9 cellular contexts compared by ENCODE assay signal in the genomic region with DNA sequence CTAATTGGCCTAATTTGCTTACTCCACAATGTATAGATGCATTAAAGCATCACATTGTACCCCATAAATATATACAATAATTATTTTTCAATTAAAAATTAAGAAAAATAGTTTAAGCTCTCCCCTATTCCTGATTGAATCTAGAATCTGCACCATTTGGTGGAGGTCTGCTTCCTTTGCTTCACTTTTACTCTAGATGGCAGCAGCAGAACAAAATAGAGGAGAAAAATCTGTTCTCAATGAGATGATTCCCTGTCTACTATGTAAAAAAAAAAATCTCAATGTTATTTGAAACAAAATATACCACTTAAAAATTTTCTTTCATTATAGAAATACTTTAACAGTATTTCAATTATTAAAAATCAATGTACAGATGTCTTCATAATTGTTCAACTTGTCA.
DNase-seq lines count a peak whose midpoint lies in the region; ATAC-seq, FAIRE-seq and TF ChIP-seq lines count a peak whose summit lies in the region.
"Had no signal": no experiment of that assay in that cellular context is flagged by ENCODE, and none has a peak within 500 bp of the region (broad histone marks: within the 10 kb centered on the region; RNA-seq: fewer than 3 reads in every experiment).

No MANE protein-coding gene starts in this region.

- peak; percentile 13 to 14 for DNase-seq in AML-193 (lab: John Stamatoyannopoulos, UW)
- DNase-seq in HFF-Myc (ENCODE audit: extremely low read depth, low read depth): no peak
- DNase-seq in frontal cortex (ENCODE audit: low spot score in 2 of 2): no peak
- no peak for DNase-seq in stimulated activated naive CD4-positive, alpha-beta T cell treated with Interleukin-2 at 50 U/mL for 16 hours (lab: John Stamatoyannopoulos, UW)
- DNase-seq in activated CD8-positive, alpha-beta memory T cell treated with anti-CD3 and anti-CD28 coated beads for 24 hours: no peak
- no peak for DNase-seq in activated T-cell treated with anti-CD3 and anti-CD28 coated beads, Interleukin-2, amount 50 U/mL, for 1 hour

- ATAC-seq in GM21576 (IDR thresholded peaks at IDR 0.05; ENCODE audit: unreplicated experiment): no peak

- FAIRE-seq in frontal cortex (lab: Jason Lieb, UNC): peak; percentile 98

- no peak overlapping the region for H3K4me3 ChIP-seq in HFF-Myc (replicated peaks; ENCODE audit: low read depth, low read length)
- H3K4me3 ChIP-seq in OCI-LY3 (ENCODE audit: low read length): no peak overlapping the region
- H3K4me3 ChIP-seq: HAP-1 had no signal

- no peak overlapping the region for H2AFZ ChIP-seq in OCI-LY3 (ENCODE audit: low read depth, low read length)

- H3K79me2 ChIP-seq in OCI-LY3 (ENCODE audit: low read length): no peaks in the 10 kb centered on the region

- TF ChIP-seq CTCF in HFF-Myc (IDR thresholded peaks at IDR 0.05; ENCODE audit: low read depth, low read length, missing control alignments) (peak; percentile 15), OCI-LY3 (IDR thresholded peaks at IDR 0.05; ENCODE audit: low read depth, low read length) (peak; percentile 56)

- H3K27me3 ChIP-seq in OCI-LY3 (ENCODE audit: low read depth, low read length): no peaks in the 10 kb centered on the region

- no peaks in the 10 kb centered on the region for H3K36me3 ChIP-seq in OCI-LY3 (replicated peaks; ENCODE audit: low read depth, low read length)
- H3K36me3 ChIP-seq: HAP-1 had no signal

- H3K4me2 ChIP-seq in OCI-LY3 (ENCODE audit: low read length): no peak overlapping the region

- no peaks in the 10 kb centered on the region for H3K4me1 ChIP-seq in OCI-LY3 (ENCODE audit: low read length)
- H3K4me1 ChIP-seq: HAP-1 had no signal

- H4K20me1 ChIP-seq in OCI-LY3 (ENCODE audit: insufficient read depth, low read length): no peaks in the 10 kb centered on the region

- H3K9ac ChIP-seq in OCI-LY3 (ENCODE audit: low read length): no peak overlapping the region

- no peaks in the 10 kb centered on the region for H3K9me3 ChIP-seq in OCI-LY3 (ENCODE audit: insufficient read depth, low read length)
- H3K9me3 ChIP-seq: HAP-1 had no signal

- no peak overlapping the region for H3K27ac ChIP-seq in OCI-LY3 (ENCODE audit: low read length)

Comparison
In these comparisons a context has a peak if more than half of its experiments do, and no peak if none do; other contexts are left out.
1. DNase-seq: peak in AML-193 (2 of 2); none in HFF-Myc (single experiment), frontal cortex (0 of 2), stimulated activated naive CD4-positive, alpha-beta T cell treated with Interleukin-2 at 50 U/mL for 16 hours (single experiment), activated CD8-positive, alpha-beta memory T cell treated with anti-CD3 and anti-CD28 coated beads for 24 hours (single experiment) and activated T-cell treated with anti-CD3 and anti-CD28 coated beads, Interleukin-2, amount 50 U/mL, for 1 hour (single experiment).